24 cellular contexts compared by ENCODE assay signal in the genomic region with DNA sequence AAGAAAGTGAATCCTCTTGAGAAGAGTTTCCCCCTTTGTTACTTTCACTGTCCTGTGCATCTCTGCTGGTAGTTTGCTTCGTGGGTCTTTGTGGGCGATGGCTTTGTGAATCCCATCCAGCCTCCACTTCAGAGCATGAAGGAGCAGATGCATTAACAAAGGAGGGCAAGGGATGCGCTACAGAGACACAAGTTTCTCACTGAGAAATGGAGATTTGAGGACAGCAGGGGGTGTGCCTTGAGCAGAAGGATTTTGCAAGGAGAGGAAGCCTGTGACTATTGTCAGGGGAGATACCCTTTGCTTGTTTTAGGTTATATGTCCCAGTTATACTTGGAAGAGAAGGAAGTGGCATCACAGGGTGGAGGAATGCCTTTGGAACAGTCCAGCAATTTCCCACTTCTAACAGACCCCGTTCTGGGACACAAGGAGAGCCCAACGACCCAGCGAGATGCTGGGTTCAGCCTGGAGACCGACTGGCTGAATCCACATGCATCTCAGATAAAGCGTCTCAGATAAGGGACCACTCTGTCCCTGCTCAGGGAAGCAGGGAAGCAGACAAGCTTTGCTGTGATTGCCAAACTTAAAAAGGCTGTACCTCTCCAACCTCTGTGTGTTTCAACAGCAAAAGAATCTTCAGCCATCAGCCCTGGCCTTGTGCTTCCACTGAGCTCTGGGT.
A peak's percentile ranks its signal among the peaks of the same experiment; 100 is the strongest.
DNase-seq lines count a peak whose midpoint lies in the region; ATAC-seq, FAIRE-seq and TF ChIP-seq lines count a peak whose summit lies in the region.
"Had no signal": no experiment of that assay in that cellular context is flagged by ENCODE, and none has a peak within 500 bp of the region (broad histone marks: within the 10 kb centered on the region; RNA-seq: fewer than 3 reads in every experiment).

No MANE protein-coding gene starts in this region.

- no peaks in the 10 kb centered on the region; the same call in 2 of the 3 replicates for H3K9me3 Mint-ChIP-seq in GM23338
- no peaks in the 10 kb centered on the region for H3K9me3 Mint-ChIP-seq in immature natural killer cell
- H3K9me3 Mint-ChIP-seq: CD8-positive, alpha-beta memory T cell; H9 had no signal

- H3K79me2 ChIP-seq in GM23338 (replicated peaks; ENCODE audit: insufficient read depth): no peaks in the 10 kb centered on the region

- H2AFZ ChIP-seq in GM23338: peak overlapping the region; percentile 38; the same call in 1 of the 2 replicates

- H3K36me3 ChIP-seq in BLaER1 treated with 17β-estradiol and CSF1 and Interleukin-3, amounts not matched to agents 10 nM and 100 nM: peaks cover 0 to 9% (median 0%) of the 10 kb centered on the region in 11 experiments; a peak in 3 of 22 replicates
- H3K36me3 ChIP-seq in GM23338 (ENCODE audit: insufficient read depth) (0 out of 2 replicates have a peak, but pooled peaks cover 3% of the 10 kb centered on the region), bronchial epithelial cell (ENCODE audit: control insufficient read depth, insufficient read depth, low read length) (no peaks in the 10 kb centered on the region)
- H3K36me3 ChIP-seq: SJSA1 had no signal

- peak overlapping the region in 6 of 11 experiments; percentile 6 to 85 (median 44); a peak in 9 of 22 replicates for H3K27ac ChIP-seq in BLaER1 treated with 17β-estradiol and CSF1 and Interleukin-3, amounts not matched to agents 10 nM and 100 nM
- no peak overlapping the region for H3K27ac ChIP-seq in GM23338 (ENCODE audit: low read depth)
- H3K27ac ChIP-seq: SJSA1 had no signal

- TF ChIP-seq CTCF in GM23338 (conservative IDR thresholded peaks at IDR 0.05; ENCODE audit: low read depth in 2 of 2) (no peak), bronchial epithelial cell (IDR thresholded peaks at IDR 0.05; ENCODE audit: insufficient read depth, low read length, severe bottlenecking) (no peak)

- peak; percentile 40 for FAIRE-seq in bronchial epithelial cell (lab: Jason Lieb, UNC)
- FAIRE-seq: A204.1, K562 had no signal

- peaks cover 56 to 97% (median 90%) of the 10 kb centered on the region in 10 experiments for H3K4me1 ChIP-seq in BLaER1 treated with 17β-estradiol and CSF1 and Interleukin-3, amounts not matched to agents 10 nM and 100 nM
- H3K4me1 ChIP-seq in GM23338 (ENCODE audit: insufficient read depth): no peaks in the 10 kb centered on the region
- H3K4me1 ChIP-seq: SJSA1 had no signal

- H3F3A ChIP-seq in GM23338 (replicated peaks; ENCODE audit: low read depth): no peaks in the 10 kb centered on the region

- ATAC-seq in GM23338: peak; percentile 52
- ATAC-seq: K562 had no signal

- no peak for DNase-seq in GM23338 (ENCODE audit: low spot score)
- DNase-seq in bronchial epithelial cell (ENCODE audit: low read depth): no peak
- peak; percentile 28 for DNase-seq in iPS-NIHi7 (ENCODE audit: extremely low spot score)
- DNase-seq in immature natural killer cell: no peak
- DNase-seq in DMS79 (lab: John Stamatoyannopoulos, UW): no peak
- no peak for DNase-seq in NCI-H524 (lab: John Stamatoyannopoulos, UW)
- no peak for DNase-seq in KG1 (lab: John Stamatoyannopoulos, UW)
- DNase-seq: C1 segment of cervical spinal cord; CD8-positive, alpha-beta memory T cell; DMS 273 treated with DMSO at 0.1 percent for 48 hours; DMS79 treated with DMSO at 0.1 percent for 48 hours; H9; NCI-H1092; NCI-H1417 treated with DMSO at 0.1 percent for 48 hours; NCI-H1694 treated with DMSO at 0.1 percent for 48 hours; NCI-H2107; NCI-H446 treated with DMSO at 0.1 percent for 48 hours; NCI-H526 treated with DMSO at 0.1 percent for 48 hours; Right ventricle myocardium superior; RPMI8226 had no signal

- H3K4me3 ChIP-seq in BLaER1 treated with 17β-estradiol and CSF1 and Interleukin-3, amounts not matched to agents 10 nM and 100 nM: 0 out of 20 replicates have a peak overlapping the region, but pooled peaks of 1 of the 10 experiments have one; percentile 7
- no peak overlapping the region for H3K4me3 ChIP-seq in GM23338
- H3K4me3 ChIP-seq in bronchial epithelial cell (ENCODE audit: low read depth, low read length): no peak overlapping the region
- H3K4me3 ChIP-seq: K562, SJSA1 had no signal

- H3K9me2 ChIP-seq in GM23338 (ENCODE audit: insufficient read depth): no peaks in the 10 kb centered on the region

- no peaks in the 10 kb centered on the region for H3K27me3 ChIP-seq in BLaER1 treated with 17β-estradiol and CSF1 and Interleukin-3, amounts not matched to agents 10 nM and 100 nM
- H3K27me3 ChIP-seq in GM23338 (ENCODE audit: insufficient read depth) (no peaks in the 10 kb centered on the region), bronchial epithelial cell (ENCODE audit: control insufficient read depth, insufficient read depth, low read length) (peaks cover 2% of the 10 kb centered on the region)
- H3K27me3 ChIP-seq: SJSA1 had no signal

- H3K9me3 ChIP-seq in BLaER1 treated with 17β-estradiol and CSF1 and Interleukin-3, amounts not matched to agents 10 nM and 100 nM (replicated peaks in 1 of 11): peaks cover 9 to 22% (median 15%) of the 10 kb centered on the region in 11 experiments; a peak in 21 of 22 replicates
- H3K9me3 ChIP-seq: SJSA1 had no signal

- H4K20me1 ChIP-seq in BLaER1 treated with 17β-estradiol and CSF1 and Interleukin-3, amounts not matched to agents 10 nM and 100 nM: no peaks in the 10 kb centered on the region
- no peaks in the 10 kb centered on the region for H4K20me1 ChIP-seq in GM23338 (replicated peaks; ENCODE audit: insufficient read depth)

- H3K4me1 Mint-ChIP-seq in GM23338 (peaks cover 12% of the 10 kb centered on the region), immature natural killer cell (peaks cover 11 to 12% of the 10 kb centered on the region in 2 donors)

- H3K36me3 Mint-ChIP-seq in GM23338 (ENCODE audit: low read depth): no peaks in the 10 kb centered on the region
- H3K36me3 Mint-ChIP-seq in immature natural killer cell: no peaks in the 10 kb centered on the region
- H3K36me3 Mint-ChIP-seq: CD8-positive, alpha-beta memory T cell had no signal

- peak overlapping the region; percentile 17 to 91 (median 76); a peak in 21 of 22 replicates for H3K4me2 ChIP-seq in BLaER1 treated with 17β-estradiol and CSF1 and Interleukin-3, amounts not matched to agents 10 nM and 100 nM
- H3K4me2 ChIP-seq in GM23338: no peak overlapping the region

- peak overlapping the region in 4 of 11 experiments; percentile 6 to 73 (median 26); a peak in 4 of 22 replicates for H3K9ac ChIP-seq in BLaER1 treated with 17β-estradiol and CSF1 and Interleukin-3, amounts not matched to agents 10 nM and 100 nM

- H3K4me3 Mint-ChIP-seq in GM23338: no peak overlapping the region
- H3K4me3 Mint-ChIP-seq in immature natural killer cell: no peak overlapping the region
- H3K4me3 Mint-ChIP-seq: CD8-positive, alpha-beta memory T cell; H9 had no signal

- no peak overlapping the region for H3K27ac Mint-ChIP-seq in GM23338
- no peak overlapping the region for H3K27ac Mint-ChIP-seq in immature natural killer cell
- H3K27ac Mint-ChIP-seq: H9 had no signal

- peaks cover 14% of the 10 kb centered on the region for H3K27me3 Mint-ChIP-seq in GM23338 (ENCODE audit: insufficient read depth, low read depth, poor library complexity)
- peaks cover 0 to 3% (median 2%) of the 10 kb centered on the region in 3 donors for H3K27me3 Mint-ChIP-seq in immature natural killer cell (ENCODE audit: low read depth in 3 of 3)
- H3K27me3 Mint-ChIP-seq: CD8-positive, alpha-beta memory T cell had no signal

TF ChIP-seq in GM23338, 12 proteins besides CTCF, POLR2A, EP300 and RAD21:
- TF ChIP-seq STAT1 (IDR thresholded peaks at IDR 0.05; ENCODE audit: unreplicated experiment) (no peak), CREB1 (CRISPR knock-in tag; IDR thresholded peaks at IDR 0.05; ENCODE audit: low read depth) (no peak), EZH2phosphoT487 (IDR thresholded peaks at IDR 0.05; ENCODE audit: unreplicated experiment) (no peak)
